Comparison of ENCODE assay signal across 1 cellular context in genomic region chr3:126512026-126512425, GRCh38.
TF ChIP-seq lines count a peak whose summit lies in the region.

No MANE protein-coding gene starts in this region.

TF ChIP-seq in H1, 55 proteins besides CTCF, POLR2A, EP300 and RAD21:
- TF ChIP-seq ASH2L (IDR thresholded peaks at IDR 0.05; ENCODE audit: low read length) = no peak
- no peak for TF ChIP-seq CEBPB (IDR thresholded peaks at IDR 0.05; ENCODE audit: low read depth, low read length)
- TF ChIP-seq CHD2 (IDR thresholded peaks at IDR 0.05; ENCODE audit: low read length) = no peak
- TF ChIP-seq ZNF274 (IDR thresholded peaks at IDR 0.05; ENCODE audit: borderline replicate concordance, extremely low read depth, low read length) = no peak
- no peak for TF ChIP-seq KDM5A (IDR thresholded peaks at IDR 0.05; ENCODE audit: low read length)
- TF ChIP-seq TCF12 (IDR thresholded peaks at IDR 0.05; ENCODE audit: low read depth, low read length) = no peak
- TF ChIP-seq TAF1 (IDR thresholded peaks at IDR 0.05; ENCODE audit: low read depth, low read length) = no peak
- TF ChIP-seq GTF2F1 (IDR thresholded peaks at IDR 0.05; ENCODE audit: borderline replicate concordance, low read depth, low read length) = no peak
- no peak for TF ChIP-seq POU5F1 (IDR thresholded peaks at IDR 0.05; ENCODE audit: low read depth, low read length)
- TF ChIP-seq CBX8 (IDR thresholded peaks at IDR 0.05; ENCODE audit: borderline replicate concordance, low read depth, low read length) = no peak
- no peak for TF ChIP-seq RFX5 (IDR thresholded peaks at IDR 0.05; ENCODE audit: borderline replicate concordance, low read depth, low read length)
- TF ChIP-seq SUZ12 (IDR thresholded peaks at IDR 0.05; ENCODE audit: low read length) = no peak
- no peak for TF ChIP-seq NANOG (IDR thresholded peaks at IDR 0.05; ENCODE audit: insufficient read depth, low read depth, low read length, poor library complexity, severe bottlenecking)
- no peak for TF ChIP-seq ATF3 (IDR thresholded peaks at IDR 0.05; ENCODE audit: insufficient read depth, low read depth, low read length)
